Comparison of ENCODE assay signal across 8 cellular contexts in the genomic region with DNA sequence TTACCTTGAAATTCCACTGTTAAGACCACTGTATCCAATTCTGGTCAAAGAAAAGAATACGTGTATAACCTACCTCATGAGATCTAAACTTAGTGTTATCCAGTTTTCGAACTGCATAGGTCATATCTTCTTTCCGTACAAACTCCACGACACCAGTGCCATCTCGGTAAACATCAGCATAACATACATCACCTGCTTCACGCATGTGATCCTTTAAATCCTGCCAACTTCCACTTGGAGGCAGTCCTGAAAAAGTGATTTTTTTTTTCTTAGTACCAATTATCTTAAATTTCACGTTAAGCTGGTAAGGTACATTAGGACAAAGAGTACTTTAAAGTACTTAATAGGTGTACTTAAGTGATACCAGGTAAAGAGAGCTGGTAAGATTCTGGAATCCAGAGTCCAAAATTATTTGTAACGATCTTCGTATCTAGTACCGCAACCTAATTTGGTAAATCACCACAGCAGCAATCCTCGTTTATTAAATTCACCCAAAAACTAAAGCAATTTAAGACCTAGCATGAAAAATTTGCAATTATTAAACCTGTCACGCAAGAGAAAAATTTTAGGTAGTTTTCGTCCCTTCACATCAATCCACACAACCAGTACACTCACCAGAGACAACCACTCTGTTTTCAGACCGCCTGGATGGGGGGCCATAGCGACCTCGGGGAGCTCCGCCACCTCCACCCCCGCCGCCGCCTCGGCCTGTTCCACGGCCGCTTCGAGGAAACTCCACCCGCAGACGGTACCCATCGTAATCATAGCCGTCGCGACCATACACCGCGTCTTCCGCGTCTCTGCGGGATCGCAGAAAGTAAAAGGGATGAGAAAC. TPM values are rescaled to one million over a fixed set of nuclear protein-coding genes. Genes with fewer than 3 reads are reported as not detected.
DNase-seq lines count a peak whose midpoint lies in the region; ATAC-seq and TF ChIP-seq lines count a peak whose summit lies in the region.

No MANE protein-coding gene starts in this region.

- H3K4me3 ChIP-seq in BJ (ENCODE audit: low read depth, low read length) (peak overlapping the region; percentile 77), Karpas-422 (ENCODE audit: low read length) (peak overlapping the region; percentile 97), coronary artery (peak overlapping the region; percentile 98)

- H3K27me3 ChIP-seq in BJ (ENCODE audit: control insufficient read depth, insufficient read depth, low read length) (no peaks in the 10 kb centered on the region), Karpas-422 (ENCODE audit: low read length) (no peaks in the 10 kb centered on the region)

- POLR2A ChIA-PET in BJ (lab: Charles Lee), result interaction anchor here (0.7 to 1.5 kb wide), 2 partner anchors 13 to 778 kb away, joined by 3 to 25 read pairs; no protein-coding TSS in a partner anchor

- H3K36me3 ChIP-seq in BJ (ENCODE audit: control insufficient read depth, insufficient read depth, low read length) (peaks cover 6% of the 10 kb centered on the region), Karpas-422 (ENCODE audit: insufficient read depth, low read length) (peaks cover 57% of the 10 kb centered on the region)

- no peaks in the 10 kb centered on the region for H3K9me2 ChIP-seq in Karpas-422 (replicated peaks; ENCODE audit: insufficient read depth, low read length)

- H3K27me3 Mint-ChIP-seq in nephron progenitor cell (ENCODE audit: low read depth, poor library complexity), result peaks cover 3% of the 10 kb centered on the region

- H3K27ac Mint-ChIP-seq in nephron progenitor cell, result peak overlapping the region; percentile 99

- H3K9me3 Mint-ChIP-seq in nephron progenitor cell, result peaks cover 19% of the 10 kb centered on the region

- H3K79me2 ChIP-seq in Karpas-422 (ENCODE audit: low read length), result peaks cover 45% of the 10 kb centered on the region

- H3K36me3 Mint-ChIP-seq in nephron progenitor cell (ENCODE audit: low read depth), result peaks cover 69% of the 10 kb centered on the region

- H3K4me1 ChIP-seq in Karpas-422 (ENCODE audit: low read length), result peaks cover 58% of the 10 kb centered on the region

- TF ChIP-seq CTCF in BJ (IDR thresholded peaks at IDR 0.05; ENCODE audit: insufficient read depth, low read depth, low read length) (no peak), coronary artery (IDR thresholded peaks at IDR 0.05) (no peak), nephron progenitor cell (IDR thresholded peaks at IDR 0.05) (no peak)

- peak overlapping the region; percentile 97 for H3K27ac ChIP-seq in Karpas-422 (ENCODE audit: low read length)
- H3K27ac ChIP-seq in coronary artery, result peak overlapping the region; percentile 99 to 100

- peak overlapping the region; percentile 83 for H3K4me2 ChIP-seq in Karpas-422 (ENCODE audit: low read depth, low read length, poor library complexity, severe bottlenecking)

- no peak for ATAC-seq in HG02678 (IDR thresholded peaks at IDR 0.05; ENCODE audit: unreplicated experiment)

- DNase-seq in BJ (ENCODE audit: low read depth), result no peak
- no peak for DNase-seq in Karpas-422
- no peak for DNase-seq in coronary artery (ENCODE audit: low spot score)
- DNase-seq in nephron progenitor cell, result no peak
- no peak for DNase-seq in NCI-H146 treated with DMSO at 0.1 percent for 48 hours (lab: John Stamatoyannopoulos, UW; ENCODE audit: unreplicated experiment)
- no peak for DNase-seq in NOMO-1 treated with dmso at 0.1 percent for 144 hours (lab: John Stamatoyannopoulos, UW; ENCODE audit: unreplicated experiment)
- no peak for DNase-seq in SKM-1 treated with dmso at 0.1 percent for 144 hours (lab: John Stamatoyannopoulos, UW; ENCODE audit: unreplicated experiment)

- peaks cover 35% of the 10 kb centered on the region for H4K20me1 ChIP-seq in Karpas-422 (ENCODE audit: insufficient read depth, low read depth, low read length)

- H3K4me3 Mint-ChIP-seq in nephron progenitor cell, result peak overlapping the region; percentile 100

- no peaks in the 10 kb centered on the region for H3K9me3 ChIP-seq in Karpas-422 (ENCODE audit: low read length)

- H3K4me1 Mint-ChIP-seq in nephron progenitor cell, result peaks cover 57% of the 10 kb centered on the region

- peak overlapping the region; percentile 100 for H3K9ac ChIP-seq in Karpas-422 (ENCODE audit: low read length)

- CTCF ChIA-PET in BJ (lab: Yijun Ruan, JAX), result interaction anchor here (0.8 to 2.4 kb wide), 4 partner anchors 10 to 113 kb away, joined by 3 to 11 read pairs (median 4); no protein-coding TSS in a partner anchor

- no peak overlapping the region for H2AFZ ChIP-seq in Karpas-422 (ENCODE audit: low read length)

RNA-seq across cellular contexts. Expression of a gene that starts 1.1 kb away (rescaled TPM):
- 222 and 236 TPM in 2 replicates for polyA plus RNA-seq in BJ (2011; rRNA removed)
- polyA minus RNA-seq in BJ (2011; rRNA and poly(A)+ RNA removed), result 167 and 214 TPM in 2 replicates
- 347 and 387 TPM in 2 replicates for total RNA-seq in Karpas-422 (2014; rRNA removed; shearing (Covaris generic); ENCODE audit: low replicate concordance)

RNA-seq across cellular contexts. Expression of a gene that starts 17.9 kb away (rescaled TPM):
- 27.3 and 30.2 TPM in 2 replicates for polyA plus RNA-seq in BJ (2011; rRNA removed)
- polyA minus RNA-seq in BJ (2011; rRNA and poly(A)+ RNA removed), result 38.2 and 44.3 TPM in 2 replicates
- 32.6 and 53.4 TPM in 2 replicates for total RNA-seq in Karpas-422 (2014; rRNA removed; shearing (Covaris generic); ENCODE audit: low replicate concordance)

RNA-seq across cellular contexts. Expression of a gene that starts 50.7 kb away (rescaled TPM):
- 27.3 and 48.5 TPM in 2 replicates for polyA plus RNA-seq in BJ (2011; rRNA removed)
- polyA minus RNA-seq in BJ (2011; rRNA and poly(A)+ RNA removed), result 16.1 and 22.1 TPM in 2 replicates
- total RNA-seq in Karpas-422 (2014; rRNA removed; shearing (Covaris generic); ENCODE audit: low replicate concordance), result 0.71 and 2.6 TPM in 2 replicates
